In the genomic region with DNA sequence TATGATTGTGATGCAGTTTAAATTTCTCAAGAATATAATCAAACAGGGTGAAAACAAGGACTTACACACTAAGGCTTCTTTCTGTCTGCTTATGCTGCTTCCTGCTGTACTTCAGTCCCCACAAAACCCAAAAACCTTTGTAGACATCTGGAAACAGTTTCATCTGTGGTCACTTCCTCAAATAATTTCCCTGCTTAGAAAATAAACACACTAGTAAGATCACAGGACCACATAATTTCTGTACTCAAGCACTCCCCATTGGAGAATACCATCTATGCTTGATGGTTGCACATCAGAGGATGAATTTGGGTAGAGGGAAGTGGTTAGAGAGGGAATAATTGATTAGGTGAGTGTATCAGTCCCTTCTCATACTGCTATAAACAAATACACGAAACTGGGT, we compare ENCODE assay signal across 18 cellular contexts.
DNase-seq lines count a peak whose midpoint lies in the region; ATAC-seq and TF ChIP-seq lines count a peak whose summit lies in the region.
"Had no signal": no experiment of that assay in that cellular context is flagged by ENCODE, and none has a peak within 500 bp of the region (broad histone marks: within the 10 kb centered on the region; RNA-seq: fewer than 3 reads in every experiment).

No MANE protein-coding gene starts in this region.

- no peaks in the 10 kb centered on the region; the same call in 1 of the 2 replicates for H3K9me2 ChIP-seq in OCI-LY7 (ENCODE audit: insufficient read depth, low read length)

- H3K36me3 ChIP-seq in OCI-LY7 (ENCODE audit: insufficient read depth, low read length) = no peaks in the 10 kb centered on the region
- H3K36me3 ChIP-seq in fibroblast of lung (ENCODE audit: control insufficient read depth, insufficient read depth, low read length) = no peaks in the 10 kb centered on the region
- H3K36me3 ChIP-seq: brain microvascular endothelial cell, esophagus squamous epithelium, HAP-1, thoracic aorta had no signal

- no TSS peak for BruUV-seq in OCI-LY7 (replicated peaks; lab: Mats Ljungman, UMichigan)

- CTCF ChIA-PET in OCI-LY7 (lab: Charles Lee; ENCODE audit: unreplicated experiment) = no interaction called here

- no peaks in the 10 kb centered on the region for H3K4me1 Mint-ChIP-seq in activated T-helper 17 cell treated with anti-CD3 and anti-CD28 coated beads, Interleukin-2, amount 50 U/mL, for 72 hours
- H3K4me1 Mint-ChIP-seq: activated CD8-positive, alpha-beta memory T cell treated with anti-CD3 and anti-CD28 coated beads, Interleukin-2, amount 10 ng/mL, durations not matched to agents 7 days and 5 days had no signal

- H3K9me3 ChIP-seq in OCI-LY7 (ENCODE audit: low read length) = no peaks in the 10 kb centered on the region
- no peaks in the 10 kb centered on the region for H3K9me3 ChIP-seq in fibroblast of lung (ENCODE audit: control insufficient read depth, insufficient read depth, low read depth, low read length)
- H3K9me3 ChIP-seq: esophagus squamous epithelium, HAP-1, thoracic aorta had no signal

- no peaks in the 10 kb centered on the region for H3K27me3 ChIP-seq in fibroblast of lung (ENCODE audit: control insufficient read depth, insufficient read depth, low read length)
- H3K27me3 ChIP-seq: brain microvascular endothelial cell, esophagus squamous epithelium had no signal

- DNase-seq in GM03348 (ENCODE audit: low spot score) (peak; percentile 40), OCI-LY7 (ENCODE audit: low spot score) (peak; percentile 46), fibroblast of lung (ENCODE audit: low read depth in 2 of 2) (peak; percentile 68 to 92), stromal cell of bone marrow (ENCODE audit: low read depth) (peak; percentile 40), germinal center (ENCODE audit: low spot score) (no peak)
- DNase-seq in activated T-cell treated with anti-CD3 and anti-CD28 coated beads, Interleukin-2, amount 50 U/mL, for 48 hours = no peak
- DNase-seq: activated CD4-positive, CD25-positive, alpha-beta regulatory T cell; activated CD8-positive, alpha-beta memory T cell treated with anti-CD3 and anti-CD28 coated beads, Interleukin-2, amount 10 ng/mL, durations not matched to agents 7 days and 5 days; brain microvascular endothelial cell; esophagus squamous epithelium; NCI-H2107; right cardiac atrium; stimulated activated CD4-positive, alpha-beta T cell treated with anti-CD3 and anti-CD28 coated beads, Interleukin-2, amount 100 ng/mL, for 48 hours; T-helper 2 cell had no signal

- no peaks in the 10 kb centered on the region for H3K27me3 Mint-ChIP-seq in activated T-helper 17 cell treated with anti-CD3 and anti-CD28 coated beads, Interleukin-2, amount 50 U/mL, for 72 hours
- H3K27me3 Mint-ChIP-seq: activated CD8-positive, alpha-beta memory T cell treated with anti-CD3 and anti-CD28 coated beads, Interleukin-2, amount 10 ng/mL, durations not matched to agents 7 days and 5 days had no signal

- H3K4me2 ChIP-seq in OCI-LY7 (ENCODE audit: low read length) (peak overlapping the region; percentile 22; the same call in 1 of the 2 replicates), fibroblast of lung (ENCODE audit: extremely low read depth, insufficient read depth, low read length) (no peak overlapping the region)

- H3K27ac Mint-ChIP-seq in activated T-helper 17 cell treated with anti-CD3 and anti-CD28 coated beads, Interleukin-2, amount 50 U/mL, for 72 hours = no peak overlapping the region
- H3K27ac Mint-ChIP-seq: activated CD8-positive, alpha-beta memory T cell treated with anti-CD3 and anti-CD28 coated beads, Interleukin-2, amount 10 ng/mL, durations not matched to agents 7 days and 5 days had no signal

- H2AFZ ChIP-seq in OCI-LY7 (ENCODE audit: low read length) (peak overlapping the region; percentile 51; the same call in 1 of the 2 replicates), fibroblast of lung (ENCODE audit: low read length) (no peak overlapping the region)

- H3K9ac ChIP-seq in fibroblast of lung (ENCODE audit: insufficient read depth, low read length) = no peak overlapping the region

- POLR2A ChIA-PET in OCI-LY7 (lab: Charles Lee) = no interaction called here

- H3K4me3 ChIP-seq in OCI-LY7 (ENCODE audit: low read depth, low read length, poor library complexity, severe bottlenecking) (peak overlapping the region; percentile 12), fibroblast of lung (replicated peaks in 1 of 4; ENCODE audit: control extremely low read depth in 1 of 4, insufficient read depth in 1 of 4, low read depth in 3 of 4, low read length in 4 of 4) (no peak overlapping the region)
- H3K4me3 ChIP-seq: esophagus squamous epithelium, HAP-1, lung, thoracic aorta had no signal

- no peak for ATAC-seq in activated T-helper 17 cell treated with anti-CD3 and anti-CD28 coated beads, Interleukin-2, amount 50 U/mL, for 72 hours (replicated peaks)
- ATAC-seq: activated CD8-positive, alpha-beta memory T cell treated with anti-CD3 and anti-CD28 coated beads, Interleukin-2, amount 10 ng/mL, durations not matched to agents 7 days and 5 days; right cardiac atrium had no signal

- H4K20me1 ChIP-seq in OCI-LY7 (ENCODE audit: insufficient read depth, low read length) (no peaks in the 10 kb centered on the region), fibroblast of lung (ENCODE audit: control insufficient read depth, extremely low read depth, insufficient read depth, low read length) (no peaks in the 10 kb centered on the region)

- peaks cover 3% of the 10 kb centered on the region for H3K9me3 Mint-ChIP-seq in activated T-helper 17 cell treated with anti-CD3 and anti-CD28 coated beads, Interleukin-2, amount 50 U/mL, for 72 hours

- H3K4me1 ChIP-seq in OCI-LY7 (ENCODE audit: insufficient read depth, low read length, poor library complexity, severe bottlenecking) (peaks cover 10% of the 10 kb centered on the region), fibroblast of lung (ENCODE audit: control insufficient read depth, extremely low read depth, insufficient read depth, low read length) (no peaks in the 10 kb centered on the region)
- H3K4me1 ChIP-seq: HAP-1 had no signal

- TF ChIP-seq CTCF in OCI-LY7 (conservative IDR thresholded peaks at IDR 0.05; ENCODE audit: low read length) = no peak
- TF ChIP-seq CTCF in fibroblast of lung (conservative IDR thresholded peaks at IDR 0.05 in 1 of 2, IDR thresholded peaks at IDR 0.05 in 1 of 2; ENCODE audit: low read depth in 1 of 2, low read length in 2 of 2) = no peak

- intact Hi-C loops in OCI-LY7 (cut with micrococcal nuclease; ENCODE audit: unreplicated experiment) = no loop called here

- H3K36me3 Mint-ChIP-seq in activated T-helper 17 cell treated with anti-CD3 and anti-CD28 coated beads, Interleukin-2, amount 50 U/mL, for 72 hours (ENCODE audit: low read depth) = no peaks in the 10 kb centered on the region
- H3K36me3 Mint-ChIP-seq: activated CD8-positive, alpha-beta memory T cell treated with anti-CD3 and anti-CD28 coated beads, Interleukin-2, amount 10 ng/mL, durations not matched to agents 7 days and 5 days had no signal

- peak overlapping the region; percentile 57 for H3K27ac ChIP-seq in OCI-LY7 (ENCODE audit: low read depth, low read length, poor library complexity, severe bottlenecking)
- no peak overlapping the region for H3K27ac ChIP-seq in fibroblast of lung (ENCODE audit: insufficient read depth, low read length)
- H3K27ac ChIP-seq: brain microvascular endothelial cell, esophagus squamous epithelium, thoracic aorta had no signal

- no peak overlapping the region for H3K4me3 Mint-ChIP-seq in activated T-helper 17 cell treated with anti-CD3 and anti-CD28 coated beads, Interleukin-2, amount 50 U/mL, for 72 hours
- H3K4me3 Mint-ChIP-seq: activated CD8-positive, alpha-beta memory T cell treated with anti-CD3 and anti-CD28 coated beads, Interleukin-2, amount 10 ng/mL, durations not matched to agents 7 days and 5 days had no signal

- H3K79me2 ChIP-seq in OCI-LY7 (ENCODE audit: insufficient read depth, low read depth, low read length) = no peaks in the 10 kb centered on the region
- H3K79me2 ChIP-seq in fibroblast of lung (ENCODE audit: control insufficient read depth, insufficient read depth, low read length) = no peaks in the 10 kb centered on the region

Comparison
In these comparisons a context has a peak if more than half of its experiments do, and no peak if none do; other contexts are left out.
1. DNase-seq: peak in GM03348 (single experiment), OCI-LY7 (single experiment), fibroblast of lung (2 of 2) and stromal cell of bone marrow (single experiment); none in activated T-cell treated with anti-CD3 and anti-CD28 coated beads, Interleukin-2, amount 50 U/mL, for 48 hours (0 of 2) and germinal center (single experiment).